In the genomic region with DNA sequence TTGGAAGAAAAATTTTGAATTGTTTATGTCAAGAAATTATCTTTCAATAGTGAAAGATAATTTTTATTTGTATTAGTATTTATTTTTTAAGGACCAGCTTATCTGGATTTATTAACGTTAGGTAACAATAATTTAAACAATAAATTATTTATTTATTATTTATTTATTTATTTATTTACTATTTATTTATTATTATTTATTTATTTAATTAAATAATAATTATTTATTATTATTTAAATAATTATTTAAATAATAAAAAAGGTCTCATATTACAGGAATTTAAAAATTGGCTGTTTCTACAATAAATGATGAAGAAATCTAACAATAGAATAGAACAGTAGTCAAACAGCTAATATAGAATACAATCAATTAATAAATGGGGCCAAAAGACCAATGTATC, we compare ENCODE assay signal across 22 cellular contexts.
"Had no signal": no experiment of that assay in that cellular context is flagged by ENCODE, and none has a peak within 500 bp of the region (broad histone marks: within the 10 kb centered on the region; RNA-seq: fewer than 3 reads in every experiment).

No MANE protein-coding gene starts in this region.

- H3K27ac ChIP-seq: SJSA1, SK-N-MC had no signal

- H3K4me1 ChIP-seq: SJSA1 had no signal

- ATAC-seq: HepG2, Right ventricle myocardium inferior had no signal

- H3K27me3 ChIP-seq: MG63, SJSA1 had no signal

- FAIRE-seq: HepG2 had no signal

- DNase-seq: IMR-90, Karpas-422, KG1, MG63, NCI-H1092, NCI-H1105 treated with DMSO at 0.1 percent for 48 hours, NCI-H1417 treated with DMSO at 0.1 percent for 48 hours, NCI-H146, NCI-H1694 treated with DMSO at 0.1 percent for 48 hours, NCI-H1930, NCI-H2081, NCI-H2107, NCI-H2227 treated with DMSO at 0.1 percent for 48 hours, NCI-H510A, NCI-H524 treated with DMSO at 0.1 percent for 48 hours, NCI-H69, NCI-H774, SIG-M5 had no signal

- H3K36me3 ChIP-seq: MG63, SJSA1 had no signal

- H3K4me3 ChIP-seq: MG63, SJSA1, SK-N-MC had no signal

- H3K9me3 ChIP-seq: MG63 had no signal
